8 cellular contexts compared by ENCODE assay signal in the genomic region with DNA sequence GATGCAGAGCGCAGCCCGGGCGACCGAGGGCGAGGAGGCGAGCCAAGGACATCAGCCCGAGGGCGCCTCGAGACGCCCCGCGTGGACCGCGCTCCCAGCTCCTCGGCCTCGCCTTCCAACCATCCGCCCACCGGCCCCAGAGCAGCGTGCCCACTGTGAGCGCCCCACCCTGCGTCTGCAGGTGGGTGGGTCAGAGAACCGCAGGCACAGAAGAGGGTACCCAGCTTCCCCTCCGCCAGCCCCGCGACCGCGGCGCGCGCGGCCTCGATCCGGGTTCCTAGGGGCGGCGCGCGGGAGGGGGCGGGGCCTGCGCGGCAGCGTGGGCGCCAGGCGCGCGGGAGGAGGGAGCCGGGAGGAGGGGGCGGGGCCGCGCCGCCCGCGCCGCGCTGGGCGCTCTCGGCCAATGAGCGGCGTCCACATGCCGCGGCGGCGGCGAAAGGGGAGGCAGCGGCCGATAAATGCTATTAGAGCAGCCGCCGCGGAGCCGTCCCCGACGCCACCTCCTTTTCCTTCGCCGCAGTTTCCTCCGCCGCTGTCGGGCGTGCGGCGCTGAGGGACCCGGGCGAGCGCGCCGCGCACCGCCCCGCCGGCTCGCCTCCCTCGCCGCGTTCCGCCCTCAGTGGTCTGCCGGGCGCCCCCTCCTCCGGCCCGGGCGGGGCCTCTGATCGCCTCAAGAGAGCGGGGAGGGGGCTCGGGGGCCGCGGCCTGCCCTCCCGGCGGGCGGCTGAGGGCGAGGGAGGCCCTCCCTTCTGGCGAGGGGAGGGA. TPM values are rescaled to one million over a fixed set of nuclear protein-coding genes. Genes with fewer than 3 reads are reported as not detected.
DNase-seq lines count a peak whose midpoint lies in the region; ATAC-seq and TF ChIP-seq lines count a peak whose summit lies in the region.

ATP2A2 (plus strand) TSS at position 464 of the 765 bp plus-strand sequence. CDS start 543 bp downstream, outside the sequence.

- peak within 1 kb of the TSS; percentile 96 for H3K4me3 ChIP-seq in psoas muscle

- DNase-seq in NCI-H1694 treated with DMSO at 0.1 percent for 48 hours (lab: John Stamatoyannopoulos, UW) (peak; percentile 80), T-helper 17 cell (peak; percentile 87 to 93 (median 90)), amniotic stem cell (lab: John Stamatoyannopoulos, UW) (peak; percentile 49), left ventricle myocardium superior (peak; percentile 96), psoas muscle (peak; percentile 90 to 95), ureter (ENCODE audit: low spot score) (peak; percentile 89)

- H3K27ac ChIP-seq in psoas muscle, result peak within 1 kb of the TSS; percentile 96

- peak within 1 kb of the TSS; percentile 92 for H3K27ac Mint-ChIP-seq in T-helper 17 cell

- peaks cover 22% of the 10 kb centered on the region for H3K4me1 ChIP-seq in psoas muscle

- TF ChIP-seq CTCF in psoas muscle (IDR thresholded peaks at IDR 0.05), result no peak

- ATAC-seq in GM18499 (IDR thresholded peaks at IDR 0.05; ENCODE audit: insufficient read depth, unreplicated experiment) (peak; percentile 46), HG02884 (IDR thresholded peaks at IDR 0.05; ENCODE audit: unreplicated experiment) (peak; percentile 67), T-helper 17 cell (peak; percentile 87), left ventricle myocardium superior (peak; percentile 89), psoas muscle (peak; percentile 84 to 90 (median 85))

- intact Hi-C loops in left ventricle myocardium superior (cut with micrococcal nuclease), result no loop called here
- intact Hi-C loops in psoas muscle (cut with DNase I), result loop anchor here in 1 of 2 donors (5.0 kb wide), 1 partner anchor 174 kb away; no protein-coding TSS in a partner anchor

- H3K9me3 ChIP-seq in T-helper 17 cell (ENCODE audit: control insufficient read depth, low read length, poor library complexity, severe bottlenecking) (no peaks in the 10 kb centered on the region), psoas muscle (no peaks in the 10 kb centered on the region)

- WGBS in psoas muscle, 3 donors, result 0 to 1% (median 0%) methylated on average over 57 to 106 of the region's 108 CpGs

- peaks cover 0 to 34% of the 10 kb centered on the region in 2 donors for H3K36me3 ChIP-seq in psoas muscle (ENCODE audit: insufficient read depth in 1 of 2, low read depth in 1 of 2)

- peaks cover 40% of the 10 kb centered on the region for H3K4me1 Mint-ChIP-seq in T-helper 17 cell

- peak within 1 kb of the TSS; percentile 92 for H3K4me3 Mint-ChIP-seq in T-helper 17 cell

- peaks cover 5% of the 10 kb centered on the region for H3K36me3 Mint-ChIP-seq in T-helper 17 cell (ENCODE audit: low read depth)

- no peaks in the 10 kb centered on the region for H3K27me3 Mint-ChIP-seq in T-helper 17 cell

- H3K27me3 ChIP-seq in psoas muscle (ENCODE audit: insufficient read depth in 3 of 3, low read length in 2 of 3), result no peaks in the 10 kb centered on the region

RNA-seq across cellular contexts. Expression of gene ATP2A2, which starts in this region (rescaled TPM):
- total RNA-seq in T-helper 17 cell (100 to 1,000 TPM; 109 to 116 TPM), left ventricle myocardium superior (3,201 TPM), psoas muscle (1,000 to 10,000 TPM; 1,152 to 2,814 (median 1,810) TPM), ureter (357 TPM)
- polyA plus RNA-seq in psoas muscle, result 1,000 to 10,000 TPM in 2 of 3 donors, 100 to 1,000 TPM in 1; 691 to 1,378 (median 1,014) TPM

Comparison
In these comparisons a context has a peak if more than half of its experiments do, and no peak if none do; other contexts are left out.
1. Peak in every context shown above with its lines: DNase-seq, ATAC-seq, H3K4me3 ChIP-seq and H3K27ac ChIP-seq.